ENCODE assay signal across 17 cellular contexts in the genomic region with DNA sequence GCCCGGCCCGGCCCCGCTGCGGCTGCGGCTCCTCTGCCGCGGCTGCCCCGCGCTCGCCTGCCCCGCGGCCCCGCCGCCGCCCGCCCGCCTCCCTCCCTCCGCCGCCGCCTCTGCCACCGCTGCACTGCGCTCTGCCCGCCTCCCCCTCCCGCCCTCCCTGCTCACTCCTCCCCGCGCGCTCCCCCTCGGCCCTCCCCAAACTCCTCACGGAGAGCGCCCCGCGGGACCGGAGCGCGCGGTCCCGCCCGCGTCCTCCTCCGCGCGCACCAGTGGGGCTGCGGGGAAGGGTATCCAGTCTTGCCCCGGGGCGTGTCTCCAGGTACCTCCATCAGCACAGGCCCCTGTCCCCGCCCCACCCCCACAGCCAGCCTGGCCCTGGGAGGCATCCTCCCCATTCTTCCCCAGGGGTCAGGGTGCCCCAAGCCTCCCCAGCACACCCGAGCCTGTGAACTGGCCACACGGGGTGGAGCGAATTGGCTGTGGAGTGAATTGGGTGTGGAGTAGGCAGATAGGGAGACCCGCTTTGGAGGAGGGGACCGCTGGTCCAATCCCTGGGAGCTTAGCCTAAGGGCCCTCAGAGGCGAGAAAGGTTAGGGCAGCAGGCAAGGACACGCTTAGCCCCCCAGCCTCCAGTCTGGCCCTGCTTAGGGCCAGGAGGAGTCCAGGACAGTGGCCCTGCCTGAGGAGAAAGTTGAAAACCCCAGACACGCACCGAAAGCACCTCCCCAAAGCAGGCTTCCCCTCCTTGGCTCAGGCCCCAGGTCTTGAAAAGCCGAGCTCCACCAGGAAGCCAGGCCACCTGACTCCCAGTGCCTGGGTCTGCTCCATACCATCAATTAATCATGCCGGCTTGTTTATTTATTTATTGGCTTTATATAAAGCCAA.
DNase-seq lines count a peak whose midpoint lies in the region; ATAC-seq and TF ChIP-seq lines count a peak whose summit lies in the region.
"Had no signal": no experiment of that assay in that cellular context is flagged by ENCODE, and none has a peak within 500 bp of the region (broad histone marks: within the 10 kb centered on the region; RNA-seq: fewer than 3 reads in every experiment).

No MANE protein-coding gene starts in this region.

- POLR2A ChIA-PET in HEK293T (lab: Yijun Ruan, JAX), result no interaction called here

- H3K9me3 Mint-ChIP-seq in CD14-positive monocyte, result peaks cover 0 to 12% (median 2%) of the 10 kb centered on the region in 7 donors
- peaks cover 6% of the 10 kb centered on the region for H3K9me3 Mint-ChIP-seq in nephron

- intact Hi-C loops in CD14-positive monocyte (cut with micrococcal nuclease), result no loop called here

- CTCF ChIA-PET in HEK293T (lab: Yijun Ruan, JAX), result interaction anchor here (1.0 kb wide), 1 partner anchor 30 kb away, joined by 3 read pairs; no protein-coding TSS in a partner anchor

- H3K36me3 Mint-ChIP-seq in CD14-positive monocyte (no peaks in the 10 kb centered on the region), nephron (ENCODE audit: low read depth) (no peaks in the 10 kb centered on the region)
- H3K36me3 Mint-ChIP-seq: immature natural killer cell had no signal

- H3K4me3 Mint-ChIP-seq in CD14-positive monocyte (peak overlapping the region in 1 of 2 donors; percentile 79), nephron (peak overlapping the region in 2 of 3 experiments; percentile 21 to 49)
- H3K4me3 Mint-ChIP-seq: immature natural killer cell had no signal

- H3K27ac Mint-ChIP-seq in CD14-positive monocyte, result no peak overlapping the region
- H3K27ac Mint-ChIP-seq in nephron, result no peak overlapping the region
- H3K27ac Mint-ChIP-seq: immature natural killer cell had no signal

- ATAC-seq in HG02571 (IDR thresholded peaks at IDR 0.05; ENCODE audit: unreplicated experiment), result no peak
- ATAC-seq: upper lobe of right lung had no signal

- H3K27me3 Mint-ChIP-seq in CD14-positive monocyte (ENCODE audit: low read depth in 3 of 3), result peaks cover 57 to 69% (median 64%) of the 10 kb centered on the region in 3 donors
- H3K27me3 Mint-ChIP-seq in nephron (ENCODE audit: low read depth), result peaks cover 93% of the 10 kb centered on the region

- peak; percentile 30 for DNase-seq in CD14-positive monocyte (ENCODE audit: low spot score)
- peak; percentile 22 for DNase-seq in HEK293T (ENCODE audit: extremely low spot score)
- peak; percentile 55 for DNase-seq in ecto neural progenitor cell (ENCODE audit: low spot score)
- DNase-seq in DMS53 (lab: John Stamatoyannopoulos, UW), result no peak
- DNase-seq in inferior parietal cortex (ENCODE audit: extremely low spot score), result no peak
- DNase-seq in NCI-H510A treated with DMSO at 0.1 percent for 48 hours (lab: John Stamatoyannopoulos, UW), result no peak
- DNase-seq: activated CD4-positive, CD25-positive, alpha-beta regulatory T cell treated with anti-CD3 and anti-CD28 coated beads, Interleukin-2, amount 50 U/mL, for 72 hours; AML-193; colonic mucosa; DMS79 treated with DMSO at 0.1 percent for 48 hours; immature natural killer cell; NCI-H1436 treated with DMSO at 0.1 percent for 48 hours; PC-3; T-helper 1 cell; upper lobe of right lung had no signal

- TF ChIP-seq CTCF in CD14-positive monocyte (IDR thresholded peaks at IDR 0.05) (no peak), nephron (IDR thresholded peaks at IDR 0.05; ENCODE audit: unreplicated experiment in 3 of 3) (no peak)

- H3K4me1 Mint-ChIP-seq in CD14-positive monocyte (no peaks in the 10 kb centered on the region), nephron (no peaks in the 10 kb centered on the region)

TF ChIP-seq in HEK293T, 16 proteins besides CTCF, POLR2A, EP300 and RAD21:
- TF ChIP-seq ARNT (IDR thresholded peaks at IDR 0.05), result no peak
- TF ChIP-seq SUZ12 (IDR thresholded peaks at IDR 0.05), result no peak

Comparison
In these comparisons a context has a peak if more than half of its experiments do, and no peak if none do; other contexts are left out.
1. DNase-seq: peak in CD14-positive monocyte (single experiment), HEK293T (single experiment) and ecto neural progenitor cell (single experiment); none in DMS53 (single experiment), inferior parietal cortex (single experiment) and NCI-H510A treated with DMSO at 0.1 percent for 48 hours (single experiment).